In the genomic region with DNA sequence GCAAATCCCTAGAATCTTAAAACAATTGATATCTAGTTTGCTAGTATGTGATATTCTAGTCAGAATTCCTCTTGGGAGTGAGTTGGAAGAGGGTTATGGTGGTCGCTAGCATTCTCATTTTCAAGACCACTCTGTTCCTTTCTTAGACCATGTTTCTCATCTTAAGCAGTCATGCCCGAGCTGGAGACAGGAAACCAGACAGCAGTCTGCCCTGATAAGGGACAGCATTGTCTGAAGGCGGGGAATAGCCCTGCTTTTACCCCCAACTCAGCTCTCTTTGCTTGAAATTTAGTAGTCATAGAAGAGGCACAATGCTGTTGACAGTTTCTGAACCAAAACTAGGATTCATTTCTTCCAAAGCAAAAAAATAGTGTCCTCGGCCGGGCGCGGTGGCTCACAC, we compare ENCODE assay signal across 8 cellular contexts. TPM values are rescaled to one million over a fixed set of nuclear protein-coding genes. Genes with fewer than 3 reads are reported as not detected.
DNase-seq lines count a peak whose midpoint lies in the region; ATAC-seq and TF ChIP-seq lines count a peak whose summit lies in the region.

No MANE protein-coding gene starts in this region.

- TF ChIP-seq EP300 in transverse colon (IDR thresholded peaks at IDR 0.05; ENCODE audit: low read depth), result no peak

- H3K36me3 ChIP-seq in mucosa of stomach (ENCODE audit: control insufficient read depth, insufficient read depth, low read length) (peaks cover 3% of the 10 kb centered on the region), transverse colon (no peaks in the 10 kb centered on the region)

- H3K4me3 ChIP-seq in choroid plexus epithelial cell (ENCODE audit: low read depth, low read length), result no peak overlapping the region
- H3K4me3 ChIP-seq in mucosa of stomach (ENCODE audit: low read length), result no peak overlapping the region
- peak overlapping the region in 1 of 4 donors; percentile 89 for H3K4me3 ChIP-seq in transverse colon

- H3K9ac ChIP-seq in mucosa of stomach (ENCODE audit: low read length), result peak overlapping the region; percentile 89

- no peak for DNase-seq in activated naive CD4-positive, alpha-beta T cell treated with anti-CD3 and anti-CD28 coated beads, Interleukin-2, amount 50 U/mL, for 72 hours (ENCODE audit: low spot score in 2 of 2)
- DNase-seq in choroid plexus epithelial cell (ENCODE audit: low read depth) (peak; percentile 50), transverse colon (no peak), SW480 (ENCODE audit: low spot score) (no peak)
- no peak for DNase-seq in NK-92 treated with Interleukin-12 subunit alpha and Interleukin-12 subunit beta, amount 100 ng/mL, for 24 hours (lab: John Stamatoyannopoulos, UW)

- peak overlapping the region; percentile 61 for H3K4me3 Mint-ChIP-seq in activated naive CD4-positive, alpha-beta T cell treated with anti-CD3 and anti-CD28 coated beads, Interleukin-2, amount 50 U/mL, for 24 hours

- no peaks in the 10 kb centered on the region for H3K36me3 Mint-ChIP-seq in activated naive CD4-positive, alpha-beta T cell treated with anti-CD3 and anti-CD28 coated beads, Interleukin-2, amount 50 U/mL, for 24 hours
- H3K36me3 Mint-ChIP-seq in activated naive CD4-positive, alpha-beta T cell treated with anti-CD3 and anti-CD28 coated beads, Interleukin-2, amount 50 U/mL, for 72 hours, result no peaks in the 10 kb centered on the region

- ATAC-seq in activated naive CD4-positive, alpha-beta T cell treated with anti-CD3 and anti-CD28 coated beads, Interleukin-2, amount 50 U/mL, for 72 hours, result no peak
- ATAC-seq in GM19397 (IDR thresholded peaks at IDR 0.05; ENCODE audit: unreplicated experiment), result no peak

- no peak for TF ChIP-seq CTCF in choroid plexus epithelial cell (conservative IDR thresholded peaks at IDR 0.05; ENCODE audit: low read depth, low read length)
- no peak for TF ChIP-seq CTCF in transverse colon (IDR thresholded peaks at IDR 0.05)

- H3K9me3 ChIP-seq in mucosa of stomach (ENCODE audit: control insufficient read depth, low read length) (no peaks in the 10 kb centered on the region), transverse colon (no peaks in the 10 kb centered on the region)

- peak overlapping the region; percentile 100 for H3K27ac ChIP-seq in transverse colon

- intact Hi-C loops in transverse colon (cut with DNase I; ENCODE audit: low total_unique reads), result loop anchor here (10.0 kb wide), 1 partner anchor 74 kb away; no protein-coding TSS in a partner anchor

- H3K4me1 Mint-ChIP-seq in activated naive CD4-positive, alpha-beta T cell treated with anti-CD3 and anti-CD28 coated beads, Interleukin-2, amount 50 U/mL, for 24 hours, result peaks cover 90% of the 10 kb centered on the region

- H3K4me1 ChIP-seq in mucosa of stomach (ENCODE audit: control insufficient read depth, insufficient read depth, low read length) (peaks cover 55% of the 10 kb centered on the region), transverse colon (peaks cover 50 to 82% (median 71%) of the 10 kb centered on the region in 4 donors)

- no peaks in the 10 kb centered on the region for H3K27me3 ChIP-seq in mucosa of stomach (ENCODE audit: control insufficient read depth, insufficient read depth, low read length)
- no peaks in the 10 kb centered on the region for H3K27me3 ChIP-seq in transverse colon

- no peaks in the 10 kb centered on the region for H3K27me3 Mint-ChIP-seq in activated naive CD4-positive, alpha-beta T cell treated with anti-CD3 and anti-CD28 coated beads, Interleukin-2, amount 50 U/mL, for 24 hours

- WGBS in transverse colon (ENCODE audit: low coverage in 1 of 2), 2 donors, result 42 to 66% methylated on average over 2 to 7 of the region's 7 CpGs

- in situ Hi-C loops in transverse colon (cut with MboI; ENCODE audit: low pct_ligation_motif_present in 1 of 4, low pct_unique_long_range_greater_than_20kb in 1 of 4, low sequenced_read_pairs in 3 of 4), result no loop called here

- no peaks in the 10 kb centered on the region for H3K9me3 Mint-ChIP-seq in activated naive CD4-positive, alpha-beta T cell treated with anti-CD3 and anti-CD28 coated beads, Interleukin-2, amount 50 U/mL, for 24 hours
- no peaks in the 10 kb centered on the region for H3K9me3 Mint-ChIP-seq in activated naive CD4-positive, alpha-beta T cell treated with anti-CD3 and anti-CD28 coated beads, Interleukin-2, amount 50 U/mL, for 72 hours

- TF ChIP-seq POLR2A in transverse colon (IDR thresholded peaks at IDR 0.05), result no peak

- peak overlapping the region; percentile 78 for H3K27ac Mint-ChIP-seq in activated naive CD4-positive, alpha-beta T cell treated with anti-CD3 and anti-CD28 coated beads, Interleukin-2, amount 50 U/mL, for 24 hours
- peak overlapping the region in 1 of 2 donors; percentile 85 for H3K27ac Mint-ChIP-seq in activated naive CD4-positive, alpha-beta T cell treated with anti-CD3 and anti-CD28 coated beads, Interleukin-2, amount 50 U/mL, for 72 hours

RNA-seq across cellular contexts. Expression of a gene that starts 5.2 kb away (rescaled TPM):
- total RNA-seq in activated naive CD4-positive, alpha-beta T cell treated with anti-CD3 and anti-CD28 coated beads, Interleukin-2, amount 50 U/mL, for 72 hours, result 10 to 100 TPM in 1 of 2 donors, 1 to 10 TPM in 1; 6.9 to 10.1 TPM
- 100 to 1,000 TPM; 111 to 174 (median 132) TPM for total RNA-seq in transverse colon

Comparison
In these comparisons a context has a peak if more than half of its experiments do, and no peak if none do; other contexts are left out.
1. RNA of a gene that starts 5.2 kb away (total RNA-seq): 111 to 174 TPM in transverse colon; 6.9 to 10.1 TPM in activated naive CD4-positive, alpha-beta T cell treated with anti-CD3 and anti-CD28 coated beads, Interleukin-2, amount 50 U/mL, for 72 hours; every median in the first group is over 10 times any median in the second.